27 cellular contexts compared by ENCODE assay signal in genomic region chr5:21238786-21239185, GRCh38.
"Had no signal": no experiment of that assay in that cellular context is flagged by ENCODE, and none has a peak within 500 bp of the region (broad histone marks: within the 10 kb centered on the region; RNA-seq: fewer than 3 reads in every experiment).

No MANE protein-coding gene starts in this region.

- H3K9me3 ChIP-seq: colonic mucosa, gastrocnemius medialis, heart left ventricle had no signal

- H3K4me3 ChIP-seq: colonic mucosa, gastrocnemius medialis, heart left ventricle had no signal

- H3K27ac Mint-ChIP-seq: activated CD4-positive, alpha-beta memory T cell treated with anti-CD3 and anti-CD28 coated beads for 36 hours; activated CD4-positive, alpha-beta T cell treated with anti-CD3 and anti-CD28 coated beads for 36 hours; activated CD4-positive, alpha-beta T cell treated with anti-CD3 and anti-CD28 coated beads, Interleukin-2, amount 10 ng/mL, durations not matched to agents 24 days and 14 days; activated CD8-positive, alpha-beta memory T cell treated with anti-CD3 and anti-CD28 coated beads, Interleukin-2, amount 10 ng/mL, durations not matched to agents 7 days and 5 days; activated CD8-positive, alpha-beta T cell treated with anti-CD3 and anti-CD28 coated beads, Interleukin-2, amount 10 ng/mL, durations not matched to agents 7 days and 5 days; activated naive CD4-positive, alpha-beta T cell treated with anti-CD3 and anti-CD28 coated beads, Interleukin-2, amount 10 ng/mL, durations not matched to agents 7 days and 5 days; activated naive CD4-positive, alpha-beta T cell treated with anti-CD3 and anti-CD28 coated beads, Interleukin-2, amount 50 U/mL, for 72 hours; activated T-cell treated with anti-CD3 and anti-CD28 coated beads, Interleukin-2, amount 50 U/mL, for 72 hours; brain had no signal

- H3K27me3 Mint-ChIP-seq: activated CD4-positive, alpha-beta memory T cell treated with anti-CD3 and anti-CD28 coated beads for 36 hours; activated CD4-positive, alpha-beta T cell treated with anti-CD3 and anti-CD28 coated beads for 36 hours; activated CD4-positive, alpha-beta T cell treated with anti-CD3 and anti-CD28 coated beads, Interleukin-2, amount 10 ng/mL, durations not matched to agents 24 days and 14 days; activated CD8-positive, alpha-beta memory T cell treated with anti-CD3 and anti-CD28 coated beads, Interleukin-2, amount 10 ng/mL, durations not matched to agents 7 days and 5 days; activated naive CD4-positive, alpha-beta T cell treated with anti-CD3 and anti-CD28 coated beads, Interleukin-2, amount 10 ng/mL, durations not matched to agents 7 days and 5 days; brain had no signal

- H3K36me3 ChIP-seq: colonic mucosa, gastrocnemius medialis, heart left ventricle had no signal

- H3K4me3 Mint-ChIP-seq: activated CD4-positive, alpha-beta memory T cell treated with anti-CD3 and anti-CD28 coated beads for 36 hours; activated CD4-positive, alpha-beta T cell treated with anti-CD3 and anti-CD28 coated beads for 36 hours; activated CD4-positive, alpha-beta T cell treated with anti-CD3 and anti-CD28 coated beads, Interleukin-2, amount 10 ng/mL, durations not matched to agents 24 days and 14 days; activated CD8-positive, alpha-beta memory T cell treated with anti-CD3 and anti-CD28 coated beads, Interleukin-2, amount 10 ng/mL, durations not matched to agents 7 days and 5 days; activated CD8-positive, alpha-beta T cell treated with anti-CD3 and anti-CD28 coated beads, Interleukin-2, amount 10 ng/mL, durations not matched to agents 7 days and 5 days; activated naive CD4-positive, alpha-beta T cell treated with anti-CD3 and anti-CD28 coated beads, Interleukin-2, amount 10 ng/mL, durations not matched to agents 7 days and 5 days; activated T-cell treated with anti-CD3 and anti-CD28 coated beads, Interleukin-2, amount 50 U/mL, for 72 hours; brain had no signal

- H3K27ac ChIP-seq: colonic mucosa, foreskin keratinocyte, gastrocnemius medialis, heart left ventricle had no signal

- ATAC-seq: activated CD4-positive, alpha-beta T cell treated with anti-CD3 and anti-CD28 coated beads for 36 hours; activated CD8-positive, alpha-beta memory T cell treated with anti-CD3 and anti-CD28 coated beads, Interleukin-2, amount 10 ng/mL, durations not matched to agents 7 days and 5 days; activated CD8-positive, alpha-beta T cell treated with anti-CD3 and anti-CD28 coated beads, Interleukin-2, amount 10 ng/mL, durations not matched to agents 7 days and 5 days; activated naive CD4-positive, alpha-beta T cell treated with anti-CD3 and anti-CD28 coated beads, Interleukin-2, amount 50 U/mL, for 72 hours; activated T-cell treated with anti-CD3 and anti-CD28 coated beads, Interleukin-2, amount 50 U/mL, for 72 hours; esophagus mucosa; foreskin keratinocyte; gastrocnemius medialis; heart left ventricle had no signal

- H3K36me3 Mint-ChIP-seq: activated CD4-positive, alpha-beta memory T cell treated with anti-CD3 and anti-CD28 coated beads for 36 hours; activated CD8-positive, alpha-beta memory T cell treated with anti-CD3 and anti-CD28 coated beads, Interleukin-2, amount 10 ng/mL, durations not matched to agents 7 days and 5 days; activated naive CD4-positive, alpha-beta T cell treated with anti-CD3 and anti-CD28 coated beads, Interleukin-2, amount 10 ng/mL, durations not matched to agents 7 days and 5 days; activated naive CD4-positive, alpha-beta T cell treated with anti-CD3 and anti-CD28 coated beads, Interleukin-2, amount 50 U/mL, for 72 hours; brain had no signal

- DNase-seq: activated CD4-positive, alpha-beta memory T cell treated with anti-CD3 and anti-CD28 coated beads for 36 hours; activated CD4-positive, alpha-beta T cell treated with anti-CD3 and anti-CD28 coated beads for 36 hours; activated CD4-positive, alpha-beta T cell treated with anti-CD3 and anti-CD28 coated beads, Interleukin-2, amount 10 ng/mL, durations not matched to agents 24 days and 14 days; activated CD4-positive, CD25-positive, alpha-beta regulatory T cell; activated CD4-positive, CD25-positive, alpha-beta regulatory T cell treated with anti-CD3 and anti-CD28 coated beads, Interleukin-2, amount 50 U/mL, for 72 hours; activated CD8-positive, alpha-beta memory T cell treated with anti-CD3 and anti-CD28 coated beads, Interleukin-2, amount 10 ng/mL, durations not matched to agents 7 days and 5 days; activated CD8-positive, alpha-beta memory T cell treated with anti-CD3 and anti-CD28 coated beads, Interleukin-2, amount 50 U/mL, for 4 hours; activated CD8-positive, alpha-beta T cell treated with anti-CD3 and anti-CD28 coated beads, Interleukin-2, amount 10 ng/mL, durations not matched to agents 7 days and 5 days; activated gamma-delta T cell; activated naive CD4-positive, alpha-beta T cell; activated naive CD4-positive, alpha-beta T cell treated with anti-CD3 and anti-CD28 coated beads, Interleukin-2, amount 10 ng/mL, durations not matched to agents 7 days and 5 days; activated T-cell treated with anti-CD3 and anti-CD28 coated beads, Interleukin-2, amount 50 U/mL, for 1 hour; activated T-cell treated with anti-CD3 and anti-CD28 coated beads, Interleukin-2, amount 50 U/mL, for 72 hours; amygdala; aorta; caudate nucleus; colonic mucosa; effector CD8-positive, alpha-beta T cell; foreskin keratinocyte; gastrocnemius medialis; glutamatergic neuron; heart left ventricle; T-helper 2 cell had no signal

- H3K9me3 Mint-ChIP-seq: activated CD4-positive, alpha-beta memory T cell treated with anti-CD3 and anti-CD28 coated beads for 36 hours; activated CD4-positive, alpha-beta T cell treated with anti-CD3 and anti-CD28 coated beads, Interleukin-2, amount 10 ng/mL, durations not matched to agents 24 days and 14 days; brain had no signal

- FAIRE-seq: endometrium had no signal

- H3K4me1 ChIP-seq: colonic mucosa, gastrocnemius medialis had no signal

- H3K4me1 Mint-ChIP-seq: activated CD4-positive, alpha-beta T cell treated with anti-CD3 and anti-CD28 coated beads for 36 hours; activated CD4-positive, alpha-beta T cell treated with anti-CD3 and anti-CD28 coated beads, Interleukin-2, amount 10 ng/mL, durations not matched to agents 24 days and 14 days; activated CD8-positive, alpha-beta memory T cell treated with anti-CD3 and anti-CD28 coated beads, Interleukin-2, amount 10 ng/mL, durations not matched to agents 7 days and 5 days; activated naive CD4-positive, alpha-beta T cell treated with anti-CD3 and anti-CD28 coated beads, Interleukin-2, amount 10 ng/mL, durations not matched to agents 7 days and 5 days had no signal

- H3K27me3 ChIP-seq: colonic mucosa, foreskin keratinocyte, gastrocnemius medialis, heart left ventricle had no signal
